33 cellular contexts compared by ENCODE assay signal in genomic region chr15:76982756-76983155, GRCh38. TPM values are rescaled to one million over a fixed set of nuclear protein-coding genes. Genes with fewer than 3 reads are reported as not detected.
"Had no signal": no experiment of that assay in that cellular context is flagged by ENCODE, and none has a peak within 500 bp of the region (broad histone marks: within the 10 kb centered on the region; RNA-seq: fewer than 3 reads in every experiment).

No MANE protein-coding gene starts in this region.

- H3K4me1 ChIP-seq: ascending aorta, colonic mucosa, gastroesophageal sphincter, testis, uterus had no signal

- H3K27ac ChIP-seq: ascending aorta, cardiac muscle cell, colonic mucosa, gastroesophageal sphincter, testis, uterus had no signal

- H3K4me3 Mint-ChIP-seq: activated CD8-positive, alpha-beta T cell treated with anti-CD3 and anti-CD28 coated beads for 36 hours; activated naive CD4-positive, alpha-beta T cell treated with anti-CD3 and anti-CD28 coated beads, Interleukin-2, amount 10 ng/mL, durations not matched to agents 7 days and 5 days; activated naive CD8-positive, alpha-beta T cell treated with anti-CD3 and anti-CD28 coated beads, Interleukin-2, amount 10 ng/mL, durations not matched to agents 7 days and 5 days; brain; mesothelial cell of epicardium; naive B cell; neural crest cell; T-helper 1 cell treated with Interleukin-12 subunit alpha and Interleukin-12 subunit beta and Interleukin-4 antibody, amounts not matched to agents 30 μg/mL and 1 μg/mL, for 36 hours; type B pancreatic cell had no signal

- FAIRE-seq: keratinocyte had no signal

- H3K27ac Mint-ChIP-seq: activated CD8-positive, alpha-beta T cell treated with anti-CD3 and anti-CD28 coated beads for 36 hours; activated naive CD4-positive, alpha-beta T cell treated with anti-CD3 and anti-CD28 coated beads, Interleukin-2, amount 10 ng/mL, durations not matched to agents 7 days and 5 days; activated naive CD8-positive, alpha-beta T cell treated with anti-CD3 and anti-CD28 coated beads, Interleukin-2, amount 10 ng/mL, durations not matched to agents 7 days and 5 days; brain; mesothelial cell of epicardium; naive B cell; T-helper 1 cell treated with Interleukin-12 subunit alpha and Interleukin-12 subunit beta and Interleukin-4 antibody, amounts not matched to agents 30 μg/mL and 1 μg/mL, for 36 hours; type B pancreatic cell had no signal

- H3K36me3 ChIP-seq: ascending aorta, cardiac muscle cell, colonic mucosa, gastroesophageal sphincter, spleen, uterus had no signal

- H3K9me3 Mint-ChIP-seq: neural crest cell had no signal

- DNase-seq: activated CD4-positive, alpha-beta T cell treated with anti-CD3 and anti-CD28 coated beads, Interleukin-2, amount 50 U/mL, for 1 hour; activated CD4-positive, CD25-positive, alpha-beta regulatory T cell treated with anti-CD3 and anti-CD28 coated beads, Interleukin-2, amount 50 U/mL, for 72 hours; activated CD8-positive, alpha-beta T cell treated with anti-CD3 and anti-CD28 coated beads for 36 hours; activated gamma-delta T cell; activated naive CD4-positive, alpha-beta T cell treated with anti-CD3 and anti-CD28 coated beads, Interleukin-2, amount 10 ng/mL, durations not matched to agents 7 days and 5 days; activated naive CD8-positive, alpha-beta T cell treated with anti-CD3 and anti-CD28 coated beads, Interleukin-2, amount 10 ng/mL, durations not matched to agents 7 days and 5 days; activated T-cell treated with anti-CD3 and anti-CD28 coated beads, Interleukin-2, amount 50 U/mL, for 1 hour; cerebellar nuclear complex; colonic mucosa; dorsolateral prefrontal cortex; effector memory CD4-positive, alpha-beta T cell; erythroblast; hippocampal formation; left cardiac atrium; left ventricle myocardium superior; naive B cell; posterior cingulate gyrus; right cardiac atrium; spleen; stimulated activated naive CD8-positive, alpha-beta T cell treated with anti-CD3 and anti-CD28 coated beads, Interleukin-15, Interleukin-2, amounts not matched to agents 100 U/mL and 50 U/mL, for 24 hours; SW 1271; testis; uterus had no signal

- H3K9me3 ChIP-seq: ascending aorta, colonic mucosa, gastroesophageal sphincter, testis, uterus had no signal

- H3K36me3 Mint-ChIP-seq: activated naive CD4-positive, alpha-beta T cell treated with anti-CD3 and anti-CD28 coated beads, Interleukin-2, amount 10 ng/mL, durations not matched to agents 7 days and 5 days; mesothelial cell of epicardium; type B pancreatic cell had no signal

- H3K4me3 ChIP-seq: ascending aorta, cardiac muscle cell, colonic mucosa, dorsolateral prefrontal cortex, gastroesophageal sphincter, spleen, testis, uterus had no signal

- ATAC-seq: activated CD8-positive, alpha-beta T cell treated with anti-CD3 and anti-CD28 coated beads for 36 hours; gastroesophageal sphincter; left ventricle myocardium superior; stimulated activated naive CD8-positive, alpha-beta T cell treated with anti-CD3 and anti-CD28 coated beads, Interleukin-15, Interleukin-2, amounts not matched to agents 100 U/mL and 50 U/mL, for 24 hours had no signal

- H3K4me1 Mint-ChIP-seq: brain, mesothelial cell of epicardium, neural crest cell had no signal

- H3K27me3 ChIP-seq: ascending aorta, cardiac muscle cell, colonic mucosa, dorsolateral prefrontal cortex, gastroesophageal sphincter, testis, uterus had no signal

- H3K27me3 Mint-ChIP-seq: activated CD8-positive, alpha-beta T cell treated with anti-CD3 and anti-CD28 coated beads for 36 hours; activated naive CD8-positive, alpha-beta T cell treated with anti-CD3 and anti-CD28 coated beads, Interleukin-2, amount 10 ng/mL, durations not matched to agents 7 days and 5 days had no signal

RNA-seq across cellular contexts. Expression of gene PSTPIP1, which starts 12.2 kb away (rescaled TPM):
- total RNA-seq: mesothelial cell of epicardium, osteoblast had no signal
